Comparison of ENCODE assay signal across 1 cellular context in the genomic region with DNA sequence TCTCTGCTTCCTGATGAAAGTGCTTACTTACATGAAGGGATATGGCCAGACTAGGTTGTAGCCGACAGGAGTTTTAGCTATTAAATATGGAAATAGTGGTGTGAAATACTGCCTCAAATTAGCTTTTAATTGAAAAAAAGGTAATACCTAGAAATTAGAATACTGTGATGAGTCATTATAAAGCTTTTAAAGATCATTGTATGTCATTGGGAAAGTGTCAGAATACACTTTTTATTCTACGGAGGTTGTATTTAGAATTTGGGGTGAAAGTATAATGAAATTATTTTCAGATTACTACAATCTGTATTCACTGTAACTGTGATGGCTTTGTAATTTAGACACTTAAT.
TF ChIP-seq lines count a peak whose summit lies in the region.

No MANE protein-coding gene starts in this region.

TF ChIP-seq in H1, 55 proteins besides CTCF, POLR2A, EP300 and RAD21:
- no peak for TF ChIP-seq PHF8 (conservative IDR thresholded peaks at IDR 0.05; ENCODE audit: low read depth, low read length)
- no peak for TF ChIP-seq FOSL1 (IDR thresholded peaks at IDR 0.05; ENCODE audit: insufficient read depth, low read depth, low read length)
- TF ChIP-seq RBBP5 (IDR thresholded peaks at IDR 0.05; ENCODE audit: borderline replicate concordance, low read depth, low read length), result no peak
- TF ChIP-seq YY1 (IDR thresholded peaks at IDR 0.05; ENCODE audit: low read depth, low read length), result no peak
- TF ChIP-seq, protein P1, sequence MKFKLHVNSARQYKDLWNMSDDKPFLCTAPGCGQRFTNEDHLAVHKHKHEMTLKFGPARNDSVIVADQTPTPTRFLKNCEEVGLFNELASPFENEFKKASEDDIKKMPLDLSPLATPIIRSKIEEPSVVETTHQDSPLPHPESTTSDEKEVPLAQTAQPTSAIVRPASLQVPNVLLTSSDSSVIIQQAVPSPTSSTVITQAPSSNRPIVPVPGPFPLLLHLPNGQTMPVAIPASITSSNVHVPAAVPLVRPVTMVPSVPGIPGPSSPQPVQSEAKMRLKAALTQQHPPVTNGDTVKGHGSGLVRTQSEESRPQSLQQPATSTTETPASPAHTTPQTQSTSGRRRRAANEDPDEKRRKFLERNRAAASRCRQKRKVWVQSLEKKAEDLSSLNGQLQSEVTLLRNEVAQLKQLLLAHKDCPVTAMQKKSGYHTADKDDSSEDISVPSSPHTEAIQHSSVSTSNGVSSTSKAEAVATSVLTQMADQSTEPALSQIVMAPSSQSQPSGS (IDR thresholded peaks at IDR 0.05; ENCODE audit: low read length), result no peak
- TF ChIP-seq EGR1 (IDR thresholded peaks at IDR 0.05; ENCODE audit: borderline replicate concordance, low read depth, low read length), result no peak
